10 cellular contexts compared by ENCODE assay signal in genomic region chr1:24920155-24920925, GRCh38. TPM values are rescaled to one million over a fixed set of nuclear protein-coding genes. Genes with fewer than 3 reads are reported as not detected.
DNase-seq lines count a peak whose midpoint lies in the region; ATAC-seq and TF ChIP-seq lines count a peak whose summit lies in the region.
"Had no signal": no experiment of that assay in that cellular context is flagged by ENCODE, and none has a peak within 500 bp of the region (broad histone marks: within the 10 kb centered on the region; RNA-seq: fewer than 3 reads in every experiment).

No MANE protein-coding gene starts in this region.

- peaks cover 100% of the 10 kb centered on the region for H3K36me3 Mint-ChIP-seq in stimulated activated effector memory CD8-positive, alpha-beta T cell treated with anti-CD3 and anti-CD28 coated beads, Interleukin-12 subunit alpha, Interleukin-12 subunit beta, amount 100 ng/mL, for 72 hours

- DNase-seq in activated CD8-positive, alpha-beta memory T cell treated with anti-CD3 and anti-CD28 coated beads, Interleukin-2, amount 50 U/mL, for 24 hours (ENCODE audit: extremely low read depth), result peak; percentile 53
- DNase-seq in activated CD8-positive, alpha-beta memory T cell treated with anti-CD3 and anti-CD28 coated beads, Interleukin-2, amount 50 U/mL, for 4 hours, result no peak
- peak; percentile 86 for DNase-seq in fibroblast of the aortic adventitia (ENCODE audit: low read depth)
- DNase-seq in stimulated activated effector memory CD8-positive, alpha-beta T cell treated with anti-CD3 and anti-CD28 coated beads, Interleukin-12 subunit alpha, Interleukin-12 subunit beta, amount 100 ng/mL, for 72 hours (ENCODE audit: low spot score in 2 of 2), result peak in 1 of 2 donors; percentile 81
- DNase-seq in KBM-7, result no peak
- DNase-seq in SHP77 (lab: John Stamatoyannopoulos, UW), result no peak

- peaks cover 94% of the 10 kb centered on the region for H3K4me1 Mint-ChIP-seq in stimulated activated effector memory CD8-positive, alpha-beta T cell treated with anti-CD3 and anti-CD28 coated beads, Interleukin-12 subunit alpha, Interleukin-12 subunit beta, amount 100 ng/mL, for 72 hours

- TF ChIP-seq CTCF in fibroblast of the aortic adventitia (IDR thresholded peaks at IDR 0.05; ENCODE audit: insufficient read depth, low read length), result no peak

- H3K4me3 ChIP-seq in fibroblast of the aortic adventitia (ENCODE audit: low read depth, low read length), result peak overlapping the region; percentile 32
- H3K4me3 ChIP-seq: A549, GM23338 had no signal

- H3K4me3 Mint-ChIP-seq in stimulated activated effector memory CD8-positive, alpha-beta T cell treated with anti-CD3 and anti-CD28 coated beads, Interleukin-12 subunit alpha, Interleukin-12 subunit beta, amount 100 ng/mL, for 72 hours, result peak overlapping the region; percentile 92
- H3K4me3 Mint-ChIP-seq: GM23338 had no signal

- ATAC-seq in activated CD4-positive, CD25-positive, alpha-beta regulatory T cell treated with anti-CD3 and anti-CD28 coated beads, Interleukin-2, amount 50 U/mL, for 24 hours, result peak; percentile 61 to 66
- peak; percentile 59 for ATAC-seq in stimulated activated effector memory CD8-positive, alpha-beta T cell treated with anti-CD3 and anti-CD28 coated beads, Interleukin-12 subunit alpha, Interleukin-12 subunit beta, amount 100 ng/mL, for 72 hours
- ATAC-seq in HG02642 (IDR thresholded peaks at IDR 0.05; ENCODE audit: poor library complexity, unreplicated experiment), result no peak
- ATAC-seq: A549, GM23338 had no signal

- peak overlapping the region; percentile 73 for H3K27ac Mint-ChIP-seq in stimulated activated effector memory CD8-positive, alpha-beta T cell treated with anti-CD3 and anti-CD28 coated beads, Interleukin-12 subunit alpha, Interleukin-12 subunit beta, amount 100 ng/mL, for 72 hours
- H3K27ac Mint-ChIP-seq: GM23338 had no signal

- in situ Hi-C loops in KBM-7 (cut with MboI; ENCODE audit: low pct_unique_long_range_greater_than_20kb, low sequenced_read_pairs), result no loop called here

- no peaks in the 10 kb centered on the region for H3K9me3 Mint-ChIP-seq in stimulated activated effector memory CD8-positive, alpha-beta T cell treated with anti-CD3 and anti-CD28 coated beads, Interleukin-12 subunit alpha, Interleukin-12 subunit beta, amount 100 ng/mL, for 72 hours
- H3K9me3 Mint-ChIP-seq: GM23338 had no signal

RNA-seq across cellular contexts. Expression of gene RUNX3, which starts 9.7 kb away (rescaled TPM):
- not detected in 2 replicates for total RNA-seq in fibroblast of the aortic adventitia (ENCODE audit: low replicate concordance)

Comparison
In these comparisons a context has a peak if more than half of its experiments do, and no peak if none do; other contexts are left out.
1. DNase-seq: peak in activated CD8-positive, alpha-beta memory T cell treated with anti-CD3 and anti-CD28 coated beads, Interleukin-2, amount 50 U/mL, for 24 hours (single experiment) and fibroblast of the aortic adventitia (single experiment); none in activated CD8-positive, alpha-beta memory T cell treated with anti-CD3 and anti-CD28 coated beads, Interleukin-2, amount 50 U/mL, for 4 hours (single experiment), KBM-7 (single experiment) and SHP77 (0 of 2).